25 cellular contexts compared by ENCODE assay signal in genomic region chr16:4790261-4790660, GRCh38. TPM values are rescaled to one million over a fixed set of nuclear protein-coding genes. Genes with fewer than 3 reads are reported as not detected.
"Had no signal": no experiment of that assay in that cellular context is flagged by ENCODE, and none has a peak within 500 bp of the region (broad histone marks: within the 10 kb centered on the region; RNA-seq: fewer than 3 reads in every experiment).

No MANE protein-coding gene starts in this region.

- H3K27me3 ChIP-seq: colonic mucosa, hepatocyte, neutrophil, right atrium auricular region, stomach, transverse colon had no signal

- H3K79me2 ChIP-seq: hepatocyte had no signal

- H3K4me2 ChIP-seq: hepatocyte had no signal

- DNase-seq: colonic mucosa; dermis blood vessel endothelial cell; foreskin melanocyte; head of caudate nucleus; left cardiac atrium; left ventricle myocardium superior; mesendoderm; naive thymus-derived CD8-positive, alpha-beta T cell; posterior cingulate gyrus; small intestine; stimulated activated CD4-positive, alpha-beta T cell treated with anti-CD3 and anti-CD28 coated beads, Interleukin-12 subunit alpha, Interleukin-12 subunit beta, amount 100 ng/mL, for 4 hours; stimulated activated naive CD4-positive, alpha-beta T cell; stomach; substantia nigra; transverse colon had no signal

- H3K36me3 ChIP-seq: colonic mucosa, right atrium auricular region, stomach, thoracic aorta, transverse colon had no signal

- FAIRE-seq: endothelial cell of umbilical vein, kidney, small intestine had no signal

- H3K4me1 ChIP-seq: colonic mucosa, right atrium auricular region had no signal

- H3K4me3 ChIP-seq: colonic mucosa, hepatocyte, right atrium auricular region, stomach, thoracic aorta, transverse colon had no signal

- H3K27ac ChIP-seq: colonic mucosa, hepatocyte, neutrophil, right atrium auricular region, stomach, thoracic aorta, transverse colon had no signal

- ATAC-seq: left cardiac atrium; left ventricle myocardium superior; naive thymus-derived CD8-positive, alpha-beta T cell had no signal

- H3K9me3 ChIP-seq: colonic mucosa, neutrophil, right atrium auricular region, stomach, thoracic aorta, transverse colon had no signal

- H2AFZ ChIP-seq: hepatocyte had no signal

RNA-seq across cellular contexts. Expression of gene SEPTIN12, which starts 2.1 kb away (rescaled TPM):
- total RNA-seq: colonic mucosa; dermis blood vessel endothelial cell; endothelial cell of umbilical vein; hepatocyte; kidney; left cardiac atrium; left ventricle myocardium superior; lung microvascular endothelial cell; naive thymus-derived CD8-positive, alpha-beta T cell; osteocyte; right atrium auricular region; stomach; thoracic aorta; transverse colon; ureter had no signal
- polyA plus RNA-seq: endothelial cell of umbilical vein; hepatocyte; naive thymus-derived CD8-positive, alpha-beta T cell; small intestine; stomach had no signal

RNA-seq across cellular contexts. Expression of gene SMIM22, which starts 4.9 kb away (rescaled TPM):
- total RNA-seq: dermis blood vessel endothelial cell; endothelial cell of umbilical vein; hepatocyte; left cardiac atrium; left ventricle myocardium superior; lung microvascular endothelial cell; naive thymus-derived CD8-positive, alpha-beta T cell; osteocyte; right atrium auricular region; thoracic aorta had no signal
- polyA plus RNA-seq: endothelial cell of umbilical vein; naive thymus-derived CD8-positive, alpha-beta T cell; neural cell had no signal

RNA-seq across cellular contexts. Expression of gene DNAAF8, which starts 55.9 kb away (rescaled TPM):
- total RNA-seq: thoracic aorta had no signal
